Comparison of ENCODE assay signal across 18 cellular contexts in the genomic region with DNA sequence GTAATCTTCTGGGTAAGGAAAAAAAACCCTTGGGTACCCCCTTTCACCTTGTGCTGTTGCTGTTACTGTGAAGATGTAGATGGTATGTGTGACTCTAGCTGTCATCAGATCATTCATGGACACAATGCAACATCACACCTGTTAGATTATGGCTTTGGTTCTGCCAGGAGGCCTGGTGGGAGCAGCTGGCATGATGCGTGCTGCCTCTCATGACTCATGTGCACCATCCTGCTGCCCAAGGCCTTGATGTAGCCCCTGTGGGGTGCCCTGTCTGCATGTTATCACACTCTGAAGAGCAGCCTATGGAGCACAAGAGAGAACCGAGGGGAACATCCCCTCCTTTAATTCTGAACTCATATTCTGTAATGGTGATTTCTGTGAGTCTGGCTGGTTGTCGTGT. TPM values are rescaled to one million over a fixed set of nuclear protein-coding genes. Genes with fewer than 3 reads are reported as not detected.
"Had no signal": no experiment of that assay in that cellular context is flagged by ENCODE, and none has a peak within 500 bp of the region (broad histone marks: within the 10 kb centered on the region; RNA-seq: fewer than 3 reads in every experiment).

No MANE protein-coding gene starts in this region.

- H3K9me3 ChIP-seq: body of pancreas, lower lobe of right lung had no signal

- H3K27ac ChIP-seq: body of pancreas, hepatocyte, lower lobe of right lung had no signal

- DNase-seq: activated CD4-positive, alpha-beta memory T cell treated with anti-CD3 and anti-CD28 coated beads for 36 hours; activated naive CD4-positive, alpha-beta T cell treated with anti-CD3 and anti-CD28 coated beads, Interleukin-2, amount 10 ng/mL, durations not matched to agents 7 days and 5 days; amniotic stem cell; body of pancreas; effector memory CD4-positive, alpha-beta T cell; lower lobe of right lung; midbrain; naive B cell; spleen; stimulated activated CD4-positive, alpha-beta T cell treated with anti-CD3 and anti-CD28 coated beads, Interleukin-1b, Interleukin-23, amount 100 ng/mL, for 48 hours; stimulated activated naive B cell treated with anti-CD40 and anti-IgM and Interleukin-4, amounts not matched to agents 10 μg/mL and 1 μg/mL and 100 μg/mL, for 72 hours; T1000 had no signal

- H3K27me3 Mint-ChIP-seq: activated CD4-positive, alpha-beta memory T cell treated with anti-CD3 and anti-CD28 coated beads for 36 hours; activated naive CD4-positive, alpha-beta T cell treated with anti-CD3 and anti-CD28 coated beads, Interleukin-2, amount 10 ng/mL, durations not matched to agents 7 days and 5 days; central memory CD8-positive, alpha-beta T cell; naive B cell; stimulated activated naive B cell treated with anti-CD40 and anti-IgM and Interleukin-4, amounts not matched to agents 10 μg/mL and 1 μg/mL and 100 μg/mL, for 72 hours had no signal

- H3K4me3 Mint-ChIP-seq: activated CD4-positive, alpha-beta memory T cell treated with anti-CD3 and anti-CD28 coated beads for 36 hours; activated naive CD4-positive, alpha-beta T cell treated with anti-CD3 and anti-CD28 coated beads, Interleukin-2, amount 10 ng/mL, durations not matched to agents 7 days and 5 days; central memory CD8-positive, alpha-beta T cell; stimulated activated naive B cell treated with anti-CD40 and anti-IgM and Interleukin-4, amounts not matched to agents 10 μg/mL and 1 μg/mL and 100 μg/mL, for 72 hours had no signal

- H3K4me1 ChIP-seq: body of pancreas, lower lobe of right lung had no signal

- ATAC-seq: body of pancreas; lower lobe of right lung; stimulated activated naive B cell treated with anti-CD40 and anti-IgM and Interleukin-4, amounts not matched to agents 10 μg/mL and 1 μg/mL and 100 μg/mL, for 72 hours had no signal

- H3K27me3 ChIP-seq: body of pancreas, hepatocyte, spleen had no signal

- H3K4me3 ChIP-seq: body of pancreas, hepatocyte, lower lobe of right lung, spleen had no signal

- H3K27ac Mint-ChIP-seq: activated CD4-positive, alpha-beta memory T cell treated with anti-CD3 and anti-CD28 coated beads for 36 hours; activated naive CD4-positive, alpha-beta T cell treated with anti-CD3 and anti-CD28 coated beads, Interleukin-2, amount 10 ng/mL, durations not matched to agents 7 days and 5 days; activated T-helper 2 cell treated with anti-CD3 and anti-CD28 coated beads, Interferon-gamma antibody, Interleukin-2, Interleukin-4, amounts not matched to agents 10 μg/mL and 5 μg/mL and 100 μg/mL, durations not matched to agents 14 hours and 24 hours and 36 hours had no signal

RNA-seq across cellular contexts. Expression of gene TEX29, which starts 57.7 kb away (rescaled TPM):
- total RNA-seq: body of pancreas, epithelial cell of proximal tubule, temporal lobe, ureter had no signal
